In genomic region chr11:93712678-93713077, GRCh38 we compare ENCODE assay signal across 20 cellular contexts.
"Had no signal": no experiment of that assay in that cellular context is flagged by ENCODE, and none has a peak within 500 bp of the region (broad histone marks: within the 10 kb centered on the region; RNA-seq: fewer than 3 reads in every experiment).

No MANE protein-coding gene starts in this region.

- H3K27me3 Mint-ChIP-seq: naive thymus-derived CD4-positive, alpha-beta T cell; type B pancreatic cell had no signal

- H3K4me3 Mint-ChIP-seq: naive thymus-derived CD4-positive, alpha-beta T cell; type B pancreatic cell had no signal

- H3K36me3 ChIP-seq: neutrophil, uterus had no signal

- H3K27ac Mint-ChIP-seq: type B pancreatic cell had no signal

- H3K4me3 ChIP-seq: esophagus muscularis mucosa, gastroesophageal sphincter, left ventricle myocardium inferior, lower lobe of right lung, right atrium auricular region, suprapubic skin, thyroid gland, uterus had no signal

- H3K27me3 ChIP-seq: esophagus muscularis mucosa, gastroesophageal sphincter, neutrophil, right atrium auricular region, suprapubic skin, thyroid gland, uterus had no signal

- DNase-seq: effector memory CD4-positive, alpha-beta T cell; glutamatergic neuron; left ventricle myocardium inferior; lower lobe of right lung; mesendoderm; naive thymus-derived CD4-positive, alpha-beta T cell; posterior cingulate gyrus; small intestine; stimulated activated CD4-positive, alpha-beta T cell treated with anti-CD3 and anti-CD28 coated beads, Interleukin-12 subunit alpha, Interleukin-12 subunit beta, amount 100 ng/mL, for 4 hours; stimulated activated naive CD8-positive, alpha-beta T cell treated with anti-CD3 and anti-CD28 coated beads, Interleukin-15, Interleukin-2, amounts not matched to agents 100 U/mL and 50 U/mL, for 24 hours; thyroid gland; uterus had no signal

- ATAC-seq: gastroesophageal sphincter; lower lobe of right lung; naive thymus-derived CD4-positive, alpha-beta T cell; stimulated activated naive CD8-positive, alpha-beta T cell treated with anti-CD3 and anti-CD28 coated beads, Interleukin-15, Interleukin-2, amounts not matched to agents 100 U/mL and 50 U/mL, for 24 hours had no signal

- FAIRE-seq: keratinocyte, small intestine had no signal

- H3K9me3 ChIP-seq: neutrophil, thyroid gland had no signal

- H3K4me1 ChIP-seq: esophagus muscularis mucosa, gastroesophageal sphincter, lower lobe of right lung, right atrium auricular region, suprapubic skin, thyroid gland, uterus had no signal

- H3K27ac ChIP-seq: epithelial cell of prostate, esophagus muscularis mucosa, gastroesophageal sphincter, left ventricle myocardium inferior, lower lobe of right lung, neutrophil, right atrium auricular region, suprapubic skin, thyroid gland, uterus had no signal
